2 cellular contexts compared by ENCODE assay signal in the genomic region with DNA sequence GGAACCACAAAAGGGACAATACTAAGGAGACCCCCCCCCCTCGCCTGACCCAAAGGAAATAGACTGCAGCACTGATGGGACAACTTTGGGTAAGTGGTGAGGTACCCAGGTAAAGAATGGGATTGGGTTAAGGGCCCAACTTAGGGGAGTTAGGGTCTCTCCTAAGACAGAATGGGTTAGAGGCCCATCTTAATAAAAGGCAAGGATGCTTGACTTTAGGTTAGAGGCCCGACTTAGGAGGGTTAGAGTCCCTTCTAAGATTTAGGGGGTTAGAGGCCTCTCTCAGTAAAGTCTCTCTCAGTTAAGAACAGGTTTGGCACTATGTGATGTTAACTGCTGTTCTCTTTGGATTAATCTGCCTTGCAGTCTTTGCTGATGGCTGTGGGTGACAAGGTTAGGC.
TF ChIP-seq lines count a peak whose summit lies in the region.

No MANE protein-coding gene starts in this region.

TF ChIP-seq in GM23338, 12 proteins besides CTCF, POLR2A, EP300 and RAD21:
- TF ChIP-seq ZNF462 (CRISPR knock-in tag; IDR thresholded peaks at IDR 0.05), result no peak
- TF ChIP-seq EZH2 (IDR thresholded peaks at IDR 0.05; ENCODE audit: low read depth, unreplicated experiment), result peak; percentile 0
- TF ChIP-seq, protein P1, sequence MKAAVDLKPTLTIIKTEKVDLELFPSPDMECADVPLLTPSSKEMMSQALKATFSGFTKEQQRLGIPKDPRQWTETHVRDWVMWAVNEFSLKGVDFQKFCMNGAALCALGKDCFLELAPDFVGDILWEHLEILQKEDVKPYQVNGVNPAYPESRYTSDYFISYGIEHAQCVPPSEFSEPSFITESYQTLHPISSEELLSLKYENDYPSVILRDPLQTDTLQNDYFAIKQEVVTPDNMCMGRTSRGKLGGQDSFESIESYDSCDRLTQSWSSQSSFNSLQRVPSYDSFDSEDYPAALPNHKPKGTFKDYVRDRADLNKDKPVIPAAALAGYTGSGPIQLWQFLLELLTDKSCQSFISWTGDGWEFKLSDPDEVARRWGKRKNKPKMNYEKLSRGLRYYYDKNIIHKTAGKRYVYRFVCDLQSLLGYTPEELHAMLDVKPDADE (IDR thresholded peaks at IDR 0.05), result peak; percentile 43; the same call in 1 of the 2 replicates
- peak; percentile 75 for TF ChIP-seq POLR2AphosphoS5 (IDR thresholded peaks at IDR 0.05; ENCODE audit: low read depth)
- TF ChIP-seq NANOG (IDR thresholded peaks at IDR 0.05; ENCODE audit: borderline replicate concordance), result no peak
- no peak for TF ChIP-seq ZNF331 (CRISPR knock-in tag; IDR thresholded peaks at IDR 0.05; ENCODE audit: low read depth)
- TF ChIP-seq, protein P2, sequence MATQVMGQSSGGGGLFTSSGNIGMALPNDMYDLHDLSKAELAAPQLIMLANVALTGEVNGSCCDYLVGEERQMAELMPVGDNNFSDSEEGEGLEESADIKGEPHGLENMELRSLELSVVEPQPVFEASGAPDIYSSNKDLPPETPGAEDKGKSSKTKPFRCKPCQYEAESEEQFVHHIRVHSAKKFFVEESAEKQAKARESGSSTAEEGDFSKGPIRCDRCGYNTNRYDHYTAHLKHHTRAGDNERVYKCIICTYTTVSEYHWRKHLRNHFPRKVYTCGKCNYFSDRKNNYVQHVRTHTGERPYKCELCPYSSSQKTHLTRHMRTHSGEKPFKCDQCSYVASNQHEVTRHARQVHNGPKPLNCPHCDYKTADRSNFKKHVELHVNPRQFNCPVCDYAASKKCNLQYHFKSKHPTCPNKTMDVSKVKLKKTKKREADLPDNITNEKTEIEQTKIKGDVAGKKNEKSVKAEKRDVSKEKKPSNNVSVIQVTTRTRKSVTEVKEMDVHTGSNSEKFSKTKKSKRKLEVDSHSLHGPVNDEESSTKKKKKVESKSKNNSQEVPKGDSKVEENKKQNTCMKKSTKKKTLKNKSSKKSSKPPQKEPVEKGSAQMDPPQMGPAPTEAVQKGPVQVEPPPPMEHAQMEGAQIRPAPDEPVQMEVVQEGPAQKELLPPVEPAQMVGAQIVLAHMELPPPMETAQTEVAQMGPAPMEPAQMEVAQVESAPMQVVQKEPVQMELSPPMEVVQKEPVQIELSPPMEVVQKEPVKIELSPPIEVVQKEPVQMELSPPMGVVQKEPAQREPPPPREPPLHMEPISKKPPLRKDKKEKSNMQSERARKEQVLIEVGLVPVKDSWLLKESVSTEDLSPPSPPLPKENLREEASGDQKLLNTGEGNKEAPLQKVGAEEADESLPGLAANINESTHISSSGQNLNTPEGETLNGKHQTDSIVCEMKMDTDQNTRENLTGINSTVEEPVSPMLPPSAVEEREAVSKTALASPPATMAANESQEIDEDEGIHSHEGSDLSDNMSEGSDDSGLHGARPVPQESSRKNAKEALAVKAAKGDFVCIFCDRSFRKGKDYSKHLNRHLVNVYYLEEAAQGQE (IDR thresholded peaks at IDR 0.05; ENCODE audit: unreplicated experiment), result no peak
- TF ChIP-seq JUNB (IDR thresholded peaks at IDR 0.05; ENCODE audit: unreplicated experiment), result no peak

TF ChIP-seq in H1, 55 proteins besides CTCF, POLR2A, EP300 and RAD21:
- no peak for TF ChIP-seq MAFK (IDR thresholded peaks at IDR 0.05; ENCODE audit: low read depth, low read length)
- TF ChIP-seq, protein P3, sequence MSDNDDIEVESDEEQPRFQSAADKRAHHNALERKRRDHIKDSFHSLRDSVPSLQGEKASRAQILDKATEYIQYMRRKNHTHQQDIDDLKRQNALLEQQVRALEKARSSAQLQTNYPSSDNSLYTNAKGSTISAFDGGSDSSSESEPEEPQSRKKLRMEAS (IDR thresholded peaks at IDR 0.05), result no peak
- TF ChIP-seq SIX5 (IDR thresholded peaks at IDR 0.05; ENCODE audit: low read depth, low read length), result no peak
- TF ChIP-seq SUZ12 (IDR thresholded peaks at IDR 0.05; ENCODE audit: low read length), result 0 out of 2 replicates have a peak, but pooled peaks have one; percentile 6
- peak; percentile 66; the same call in 1 of the 2 replicates for TF ChIP-seq SP1 (IDR thresholded peaks at IDR 0.05; ENCODE audit: low read depth, low read length)
- no peak for TF ChIP-seq CHD2 (IDR thresholded peaks at IDR 0.05; ENCODE audit: low read length)
- TF ChIP-seq POU5F1 (IDR thresholded peaks at IDR 0.05; ENCODE audit: low read depth, low read length), result no peak
- no peak for TF ChIP-seq RBBP5 (IDR thresholded peaks at IDR 0.05; ENCODE audit: borderline replicate concordance, low read depth, low read length)
- TF ChIP-seq CTBP2 (IDR thresholded peaks at IDR 0.05; ENCODE audit: borderline replicate concordance, insufficient read depth, insufficient read length, low read length), result no peak
- no peak for TF ChIP-seq TAF7 (optimal IDR thresholded peaks at IDR 0.05; ENCODE audit: borderline replicate concordance, low read depth, low read length)
- TF ChIP-seq FOSL1 (IDR thresholded peaks at IDR 0.05; ENCODE audit: insufficient read depth, low read depth, low read length), result no peak
- TF ChIP-seq TCF12 (IDR thresholded peaks at IDR 0.05; ENCODE audit: low read depth, low read length), result peak; percentile 82; the same call in 1 of the 2 replicates
- TF ChIP-seq POLR2AphosphoS5 (IDR thresholded peaks at IDR 0.05; ENCODE audit: low read depth, low read length), result peak; percentile 91
- no peak for TF ChIP-seq HDAC2 (IDR thresholded peaks at IDR 0.05; ENCODE audit: borderline replicate concordance in 1 of 2, low read depth in 2 of 2, low read length in 2 of 2)
- 0 out of 2 replicates have a peak, but pooled peaks have one; percentile 23 for TF ChIP-seq JUN (IDR thresholded peaks at IDR 0.05; ENCODE audit: low read depth, low read length)
- TF ChIP-seq, protein P4, sequence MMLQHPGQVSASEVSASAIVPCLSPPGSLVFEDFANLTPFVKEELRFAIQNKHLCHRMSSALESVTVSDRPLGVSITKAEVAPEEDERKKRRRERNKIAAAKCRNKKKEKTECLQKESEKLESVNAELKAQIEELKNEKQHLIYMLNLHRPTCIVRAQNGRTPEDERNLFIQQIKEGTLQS (IDR thresholded peaks at IDR 0.05; ENCODE audit: insufficient read depth, low read depth, low read length), result no peak
- no peak for TF ChIP-seq ATF2 (IDR thresholded peaks at IDR 0.05; ENCODE audit: low read length)
- TF ChIP-seq ZNF274 (IDR thresholded peaks at IDR 0.05; ENCODE audit: borderline replicate concordance, extremely low read depth, low read length), result peak; percentile 60; the same call in 1 of the 2 replicates
- TF ChIP-seq GTF2F1 (IDR thresholded peaks at IDR 0.05; ENCODE audit: borderline replicate concordance, low read depth, low read length), result no peak
- TF ChIP-seq CBX5 (IDR thresholded peaks at IDR 0.05; ENCODE audit: low read depth, low read length), result no peak
- TF ChIP-seq EGR1 (IDR thresholded peaks at IDR 0.05; ENCODE audit: borderline replicate concordance, low read depth, low read length), result peak; percentile 74
- peak; percentile 74 for TF ChIP-seq HDAC6 (IDR thresholded peaks at IDR 0.05; ENCODE audit: low read depth, low read length)
- TF ChIP-seq PHF8 (conservative IDR thresholded peaks at IDR 0.05; ENCODE audit: low read depth, low read length), result no peak
- TF ChIP-seq CHD7 (IDR thresholded peaks at IDR 0.05; ENCODE audit: insufficient replicate concordance, low read length), result no peak
- no peak for TF ChIP-seq CREB1 (IDR thresholded peaks at IDR 0.05)
- no peak for TF ChIP-seq SP4 (IDR thresholded peaks at IDR 0.05; ENCODE audit: low read length)
- TF ChIP-seq BRCA1 (IDR thresholded peaks at IDR 0.05; ENCODE audit: low read depth, low read length), result no peak
- TF ChIP-seq SAP30 (IDR thresholded peaks at IDR 0.05; ENCODE audit: insufficient read depth, insufficient replicate concordance, low read length), result no peak
